In genomic region chr3:190326930-190327329, GRCh38 we compare ENCODE assay signal across 18 cellular contexts. TPM values are rescaled to one million over a fixed set of nuclear protein-coding genes. Genes with fewer than 3 reads are reported as not detected.
DNase-seq lines count a peak whose midpoint lies in the region; ATAC-seq and TF ChIP-seq lines count a peak whose summit lies in the region.
"Had no signal": no experiment of that assay in that cellular context is flagged by ENCODE, and none has a peak within 500 bp of the region (broad histone marks: within the 10 kb centered on the region; RNA-seq: fewer than 3 reads in every experiment).

No MANE protein-coding gene starts in this region.

- no peaks in the 10 kb centered on the region for H3K9me3 ChIP-seq in MG63
- H3K9me3 ChIP-seq: Peyer's patch, upper lobe of right lung had no signal

- ATAC-seq in activated naive CD4-positive, alpha-beta T cell treated with anti-CD3 and anti-CD28 coated beads, Interleukin-2, amount 50 U/mL, for 72 hours = no peak
- ATAC-seq in HG03108 (IDR thresholded peaks at IDR 0.05; ENCODE audit: unreplicated experiment) = no peak
- ATAC-seq: activated T-cell treated with anti-CD3 and anti-CD28 coated beads, Interleukin-2, amount 50 U/mL, for 4 hours; GM12878; upper lobe of right lung had no signal

- H3K27ac Mint-ChIP-seq in activated naive CD4-positive, alpha-beta T cell treated with anti-CD3 and anti-CD28 coated beads, Interleukin-2, amount 50 U/mL, for 72 hours = peak overlapping the region in 1 of 2 donors; percentile 30

- H3K36me3 ChIP-seq in MG63 = no peaks in the 10 kb centered on the region
- H3K36me3 ChIP-seq: Peyer's patch, upper lobe of right lung had no signal

- H3K36me3 Mint-ChIP-seq in activated naive CD4-positive, alpha-beta T cell treated with anti-CD3 and anti-CD28 coated beads, Interleukin-2, amount 50 U/mL, for 72 hours = peaks cover 0 to under 1% of the 10 kb centered on the region in 2 donors

- peak; percentile 10 for TF ChIP-seq CTCF in AG09309 (IDR thresholded peaks at IDR 0.05; ENCODE audit: control insufficient read depth, insufficient read depth, low read depth, low read length, missing control alignments)
- TF ChIP-seq CTCF in fibroblast of pulmonary artery (IDR thresholded peaks at IDR 0.05; ENCODE audit: low read length, missing control alignments) = peak; percentile 26

- H3K27ac ChIP-seq in caudate nucleus (ENCODE audit: low read depth, low read length) = no peak overlapping the region
- H3K27ac ChIP-seq: Peyer's patch, upper lobe of right lung had no signal

- H3K4me3 ChIP-seq in AG09309 (ENCODE audit: control insufficient read depth, low read depth, low read length) (no peak overlapping the region), MG63 (no peak overlapping the region), fibroblast of pulmonary artery (replicated peaks; ENCODE audit: low read depth, low read length) (no peak overlapping the region)
- H3K4me3 ChIP-seq: GM12878, Peyer's patch, upper lobe of right lung had no signal

- H3K27me3 ChIP-seq in MG63 = no peaks in the 10 kb centered on the region
- H3K27me3 ChIP-seq: Peyer's patch, upper lobe of right lung had no signal

- DNase-seq in AG09309 (ENCODE audit: low read depth) (peak; percentile 42), MG63 (peak; percentile 27), fibroblast of pulmonary artery (ENCODE audit: low read depth) (peak; percentile 80), lung microvascular endothelial cell (ENCODE audit: low read depth in 2 of 2) (peak; percentile 25 to 58), caudate nucleus (lab: John Stamatoyannopoulos, UW) (no peak)
- no peak for DNase-seq in activated naive CD4-positive, alpha-beta T cell treated with anti-CD3 and anti-CD28 coated beads, Interleukin-2, amount 50 U/mL, for 72 hours (ENCODE audit: low spot score in 2 of 2)
- DNase-seq in activated CD4-positive, alpha-beta T cell treated with anti-CD3 and anti-CD28 coated beads for 1 hour = no peak
- DNase-seq: activated CD4-positive, alpha-beta T cell treated with anti-CD3 and anti-CD28 coated beads for 48 hours; activated T-cell treated with anti-CD3 and anti-CD28 coated beads, Interleukin-2, amount 50 U/mL, for 4 hours; AML-193; amygdala; NCI-H1417 treated with DMSO at 0.1 percent for 48 hours; NCI-H524 treated with DMSO at 0.1 percent for 48 hours; Peyer's patch; stimulated activated CD4-positive, alpha-beta T cell treated with anti-CD3 and anti-CD28 coated beads, Interleukin-1b, Interleukin-23, amount 100 ng/mL, for 48 hours; upper lobe of right lung had no signal

- no peaks in the 10 kb centered on the region for H3K9me3 Mint-ChIP-seq in activated naive CD4-positive, alpha-beta T cell treated with anti-CD3 and anti-CD28 coated beads, Interleukin-2, amount 50 U/mL, for 72 hours
- H3K9me3 Mint-ChIP-seq: activated T-cell treated with anti-CD3 and anti-CD28 coated beads, Interleukin-2, amount 50 U/mL, for 4 hours had no signal

RNA-seq across cellular contexts. Expression of gene CLDN1, which starts 4.7 kb away (rescaled TPM):
- 1.3 and 4.0 TPM in 2 replicates for total RNA-seq in MG63 (2014; rRNA removed; shearing (Covaris generic); ENCODE audit: low replicate concordance)
- 0.20 and 0.44 TPM in 2 replicates for total RNA-seq in lung microvascular endothelial cell
- 10 to 100 TPM in 1 of 2 donors, 1 to 10 TPM in 1; 1.4 to 11.4 TPM for total RNA-seq in activated naive CD4-positive, alpha-beta T cell treated with anti-CD3 and anti-CD28 coated beads, Interleukin-2, amount 50 U/mL, for 72 hours

Comparison
In these comparisons a context has a peak if more than half of its experiments do, and no peak if none do; other contexts are left out.
1. DNase-seq: peak in AG09309 (single experiment), MG63 (single experiment), fibroblast of pulmonary artery (single experiment) and lung microvascular endothelial cell (2 of 2); none in caudate nucleus (0 of 61), activated naive CD4-positive, alpha-beta T cell treated with anti-CD3 and anti-CD28 coated beads, Interleukin-2, amount 50 U/mL, for 72 hours (0 of 2) and activated CD4-positive, alpha-beta T cell treated with anti-CD3 and anti-CD28 coated beads for 1 hour (single experiment).